8 cellular contexts compared by ENCODE assay signal in genomic region chr1:25875856-25876692, GRCh38. TPM values are rescaled to one million over a fixed set of nuclear protein-coding genes. Genes with fewer than 3 reads are reported as not detected.
DNase-seq lines count a peak whose midpoint lies in the region; ATAC-seq and TF ChIP-seq lines count a peak whose summit lies in the region.

No MANE protein-coding gene starts in this region.

- TF ChIP-seq CTCF in GM12864 (IDR thresholded peaks at IDR 0.05; ENCODE audit: low read depth, low read length, missing control alignments) (no peak), mesothelial cell of epicardium (IDR thresholded peaks at IDR 0.05; ENCODE audit: unreplicated experiment) (no peak), upper lobe of left lung (IDR thresholded peaks at IDR 0.05) (no peak)

- H3K27ac ChIP-seq in cingulate gyrus (ENCODE audit: low read depth, low read length) (peak overlapping the region; percentile 29), upper lobe of left lung (peak overlapping the region; percentile 72 to 90 (median 80))

- H3K27me3 ChIP-seq in upper lobe of left lung: no peaks in the 10 kb centered on the region

- no peak for TF ChIP-seq POLR2A in upper lobe of left lung (IDR thresholded peaks at IDR 0.05)

- WGBS in upper lobe of left lung, 2 donors: 28 to 67% methylated on average over 7 to 32 of the region's 32 CpGs

- no peaks in the 10 kb centered on the region for H3K9me3 Mint-ChIP-seq in mesothelial cell of epicardium

- H3K4me1 ChIP-seq in upper lobe of left lung: peaks cover 35 to 46% (median 41%) of the 10 kb centered on the region in 4 donors

- no peaks in the 10 kb centered on the region for H3K27me3 Mint-ChIP-seq in mesothelial cell of epicardium (ENCODE audit: low read depth)

- H3K4me3 ChIP-seq in GM12864 (ENCODE audit: low read depth, low read length): peak overlapping the region; percentile 59
- peak overlapping the region in 3 of 4 donors; percentile 54 to 86 (median 63) for H3K4me3 ChIP-seq in upper lobe of left lung

- peaks cover 54% of the 10 kb centered on the region for H3K4me1 Mint-ChIP-seq in mesothelial cell of epicardium

- peak overlapping the region; percentile 94 for H3K27ac Mint-ChIP-seq in mesothelial cell of epicardium

- H3K4me3 Mint-ChIP-seq in mesothelial cell of epicardium: peak overlapping the region; percentile 62

- H3K9me3 ChIP-seq in upper lobe of left lung: no peaks in the 10 kb centered on the region

- TF ChIP-seq EP300 in upper lobe of left lung (IDR thresholded peaks at IDR 0.05): no peak

- no peaks in the 10 kb centered on the region for H3K36me3 ChIP-seq in upper lobe of left lung

- ATAC-seq in upper lobe of left lung (ENCODE audit: low FRiP score in 2 of 2) (peak; percentile 23 to 77), GM21381 (IDR thresholded peaks at IDR 0.05; ENCODE audit: unreplicated experiment) (no peak)

- no peaks in the 10 kb centered on the region for H3K36me3 Mint-ChIP-seq in mesothelial cell of epicardium

- no peak for DNase-seq in GM12864 (ENCODE audit: low read depth)
- peak; percentile 49 for DNase-seq in HPDE6-E6E7 (ENCODE audit: extremely low spot score)
- DNase-seq in mesothelial cell of epicardium (ENCODE audit: low spot score in 2 of 2, unreplicated experiment in 2 of 2): peak in 1 of 2 experiments; percentile 47
- no peak for DNase-seq in upper lobe of left lung
- no peak for DNase-seq in NCI-H774 (lab: John Stamatoyannopoulos, UW)
- no peak for DNase-seq in NCI-H1930 (lab: John Stamatoyannopoulos, UW)

RNA-seq across cellular contexts. Expression of gene PAQR7, which starts 0.6 kb away (rescaled TPM):
- total RNA-seq in mesothelial cell of epicardium: 24.0 to 26.8 TPM (median 24.0 TPM) in 3 replicates
- 1 to 10 TPM; 1.9 to 9.6 (median 7.0) TPM for total RNA-seq in upper lobe of left lung

RNA-seq across cellular contexts. Expression of gene AUNIP, which starts 16.8 kb away (rescaled TPM):
- 2.4 to 2.8 TPM (median 2.7 TPM) in 3 replicates for total RNA-seq in mesothelial cell of epicardium
- 1 to 10 TPM in 1 of 6 donors, under 1 TPM in 2, not detected in 3; 0.43 to 1.1 (median 0.74) TPM for total RNA-seq in upper lobe of left lung

RNA-seq across cellular contexts. Expression of gene STMN1, which starts 30.1 kb away (rescaled TPM):
- 464 to 480 TPM (median 472 TPM) in 3 replicates for total RNA-seq in mesothelial cell of epicardium
- 100 to 1,000 TPM in 1 of 6 donors, 10 to 100 TPM in 5; 38.3 to 103 (median 52.2) TPM for total RNA-seq in upper lobe of left lung

RNA-seq across cellular contexts. Expression of gene MTFR1L, which starts 56.3 kb away (rescaled TPM):
- total RNA-seq in mesothelial cell of epicardium (74.3 to 76.6 TPM (median 74.7 TPM) in 3 replicates), upper lobe of left lung (10 to 100 TPM; 43.2 to 80.7 (median 53.6) TPM)
